ENCODE assay signal across 2 cellular contexts in the genomic region with DNA sequence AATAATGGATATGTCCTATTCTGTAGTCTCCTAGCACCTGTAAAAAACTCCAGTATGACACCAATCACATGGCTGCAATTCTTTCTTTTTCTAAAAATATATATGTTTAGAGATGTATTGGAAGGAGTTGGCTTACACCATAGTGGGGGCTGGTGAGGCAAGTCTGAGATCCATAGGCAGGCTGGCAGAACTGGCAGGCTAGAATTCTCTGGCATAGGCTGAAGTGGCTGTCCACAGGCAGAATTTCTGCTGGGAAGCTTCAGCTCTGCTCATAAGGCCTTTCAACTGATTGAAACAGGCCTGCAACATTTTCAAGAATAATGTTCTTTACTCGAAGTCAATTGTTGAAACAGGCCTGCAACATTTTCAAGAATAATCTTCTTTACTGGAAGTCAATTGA.
TF ChIP-seq lines count a peak whose summit lies in the region.

No MANE protein-coding gene starts in this region.

TF ChIP-seq in GM23338, 12 proteins besides CTCF, POLR2A, EP300 and RAD21 (continued from another document):
- TF ChIP-seq ZNF462 (CRISPR knock-in tag; IDR thresholded peaks at IDR 0.05) (no peak), STAT1 (IDR thresholded peaks at IDR 0.05; ENCODE audit: unreplicated experiment) (no peak), POLR2AphosphoS5 (IDR thresholded peaks at IDR 0.05; ENCODE audit: low read depth) (no peak), REST (IDR thresholded peaks at IDR 0.05; ENCODE audit: unreplicated experiment) (no peak), ZNF331 (CRISPR knock-in tag; IDR thresholded peaks at IDR 0.05; ENCODE audit: low read depth) (no peak), JUNB (IDR thresholded peaks at IDR 0.05; ENCODE audit: unreplicated experiment) (no peak), EZH2 (IDR thresholded peaks at IDR 0.05; ENCODE audit: low read depth, unreplicated experiment) (no peak), EZH2phosphoT487 (IDR thresholded peaks at IDR 0.05; ENCODE audit: unreplicated experiment) (no peak)
- TF ChIP-seq, protein P1, sequence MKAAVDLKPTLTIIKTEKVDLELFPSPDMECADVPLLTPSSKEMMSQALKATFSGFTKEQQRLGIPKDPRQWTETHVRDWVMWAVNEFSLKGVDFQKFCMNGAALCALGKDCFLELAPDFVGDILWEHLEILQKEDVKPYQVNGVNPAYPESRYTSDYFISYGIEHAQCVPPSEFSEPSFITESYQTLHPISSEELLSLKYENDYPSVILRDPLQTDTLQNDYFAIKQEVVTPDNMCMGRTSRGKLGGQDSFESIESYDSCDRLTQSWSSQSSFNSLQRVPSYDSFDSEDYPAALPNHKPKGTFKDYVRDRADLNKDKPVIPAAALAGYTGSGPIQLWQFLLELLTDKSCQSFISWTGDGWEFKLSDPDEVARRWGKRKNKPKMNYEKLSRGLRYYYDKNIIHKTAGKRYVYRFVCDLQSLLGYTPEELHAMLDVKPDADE (IDR thresholded peaks at IDR 0.05), result no peak

TF ChIP-seq in SK-N-SH, 30 proteins besides CTCF, POLR2A, EP300 and RAD21:
- TF ChIP-seq REST (IDR thresholded peaks at IDR 0.05; ENCODE audit: low read depth, low read length) (no peak), NRF1 (IDR thresholded peaks at IDR 0.05; ENCODE audit: low read depth, low read length) (no peak), TCF12 (IDR thresholded peaks at IDR 0.05) (no peak), ELF1 (IDR thresholded peaks at IDR 0.05) (no peak), CHD2 (IDR thresholded peaks at IDR 0.05; ENCODE audit: low read length, partially characterized antibody) (no peak), YY1 (IDR thresholded peaks at IDR 0.05; ENCODE audit: low read depth) (no peak)
- TF ChIP-seq, protein P2, sequence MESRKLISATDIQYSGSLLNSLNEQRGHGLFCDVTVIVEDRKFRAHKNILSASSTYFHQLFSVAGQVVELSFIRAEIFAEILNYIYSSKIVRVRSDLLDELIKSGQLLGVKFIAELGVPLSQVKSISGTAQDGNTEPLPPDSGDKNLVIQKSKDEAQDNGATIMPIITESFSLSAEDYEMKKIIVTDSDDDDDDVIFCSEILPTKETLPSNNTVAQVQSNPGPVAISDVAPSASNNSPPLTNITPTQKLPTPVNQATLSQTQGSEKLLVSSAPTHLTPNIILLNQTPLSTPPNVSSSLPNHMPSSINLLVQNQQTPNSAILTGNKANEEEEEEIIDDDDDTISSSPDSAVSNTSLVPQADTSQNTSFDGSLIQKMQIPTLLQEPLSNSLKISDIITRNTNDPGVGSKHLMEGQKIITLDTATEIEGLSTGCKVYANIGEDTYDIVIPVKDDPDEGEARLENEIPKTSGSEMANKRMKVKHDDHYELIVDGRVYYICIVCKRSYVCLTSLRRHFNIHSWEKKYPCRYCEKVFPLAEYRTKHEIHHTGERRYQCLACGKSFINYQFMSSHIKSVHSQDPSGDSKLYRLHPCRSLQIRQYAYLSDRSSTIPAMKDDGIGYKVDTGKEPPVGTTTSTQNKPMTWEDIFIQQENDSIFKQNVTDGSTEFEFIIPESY (IDR thresholded peaks at IDR 0.05; ENCODE audit: borderline replicate concordance, low read depth), result no peak
